In the genomic region with DNA sequence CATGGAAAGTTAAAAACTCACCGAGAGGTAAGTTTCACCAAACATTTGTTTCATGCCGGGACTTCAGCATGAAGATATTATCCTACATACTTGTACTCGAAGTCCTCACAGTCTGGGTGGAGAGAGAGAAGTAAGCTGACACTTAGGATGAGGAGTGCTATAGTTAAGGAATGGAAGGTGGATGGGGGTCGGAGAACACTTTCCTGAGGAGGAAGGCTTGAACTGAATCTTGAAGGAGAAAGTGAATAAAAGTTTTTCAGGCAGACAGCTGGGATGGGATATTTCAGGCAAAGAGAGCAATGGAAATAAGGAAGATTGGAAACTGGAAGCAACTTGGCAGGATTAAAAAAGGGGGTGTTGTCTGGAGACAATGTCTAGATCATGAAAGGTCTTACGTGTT, we compare ENCODE assay signal across 23 cellular contexts.
"Had no signal": no experiment of that assay in that cellular context is flagged by ENCODE, and none has a peak within 500 bp of the region (broad histone marks: within the 10 kb centered on the region; RNA-seq: fewer than 3 reads in every experiment).

No MANE protein-coding gene starts in this region.

- H3K4me1 Mint-ChIP-seq: memory B cell, natural killer cell had no signal

- H3K4me3 ChIP-seq: dorsolateral prefrontal cortex, heart right ventricle, left lung, lower lobe of right lung, psoas muscle, right lobe of liver, testis, tibial nerve, upper lobe of right lung, vagina had no signal

- H3K27me3 ChIP-seq: dorsolateral prefrontal cortex, heart right ventricle, left lung, right lobe of liver, testis, tibial nerve, upper lobe of right lung, vagina had no signal

- H3K4me1 ChIP-seq: left lung, right lobe of liver, testis, tibial nerve, upper lobe of right lung had no signal

- H3K9me3 ChIP-seq: heart right ventricle, left lung, lower lobe of right lung, psoas muscle, right lobe of liver, testis, tibial nerve, upper lobe of right lung, vagina had no signal

- H3K27ac Mint-ChIP-seq: memory B cell; mesothelial cell of epicardium; stimulated activated effector memory CD8-positive, alpha-beta T cell treated with anti-CD3 and anti-CD28 coated beads, Interleukin-12 subunit alpha, Interleukin-12 subunit beta, amount 100 ng/mL, for 72 hours had no signal

- ATAC-seq: left lung; lower lobe of right lung; natural killer cell; stimulated activated effector memory CD8-positive, alpha-beta T cell treated with anti-CD3 and anti-CD28 coated beads, Interleukin-12 subunit alpha, Interleukin-12 subunit beta, amount 100 ng/mL, for 72 hours; stimulated activated naive CD8-positive, alpha-beta T cell treated with anti-CD3 and anti-CD28 coated beads, Interleukin-15, Interleukin-2, amounts not matched to agents 100 U/mL and 50 U/mL, for 24 hours; upper lobe of right lung had no signal

- H3K4me3 Mint-ChIP-seq: memory B cell; mesothelial cell of epicardium; natural killer cell; stimulated activated effector memory CD8-positive, alpha-beta T cell treated with anti-CD3 and anti-CD28 coated beads, Interleukin-12 subunit alpha, Interleukin-12 subunit beta, amount 100 ng/mL, for 72 hours had no signal

- H3K27me3 Mint-ChIP-seq: memory B cell had no signal

- H3K36me3 ChIP-seq: right lobe of liver had no signal

- H3K36me3 Mint-ChIP-seq: memory B cell, mesothelial cell of epicardium had no signal

- H3K9me3 Mint-ChIP-seq: memory B cell; mesothelial cell of epicardium; natural killer cell; stimulated activated effector memory CD8-positive, alpha-beta T cell treated with anti-CD3 and anti-CD28 coated beads, Interleukin-12 subunit alpha, Interleukin-12 subunit beta, amount 100 ng/mL, for 72 hours had no signal

- DNase-seq: cortex of kidney; dorsolateral prefrontal cortex; effector CD8-positive, alpha-beta T cell; foreskin melanocyte; heart right ventricle; hypothalamus; islet precursor cell; left lung; lower lobe of right lung; natural killer cell; psoas muscle; retina; right lobe of liver; stimulated activated CD4-positive, alpha-beta T cell treated with anti-CD3 and anti-CD28 coated beads, Interleukin-4, amount 100 ng/mL, for 1 hour; stimulated activated CD8-positive, alpha-beta memory T cell treated with anti-CD3 and anti-CD28 coated beads, Interleukin-4, amount 100 ng/mL, for 48 hours; stimulated activated naive CD8-positive, alpha-beta T cell treated with anti-CD3 and anti-CD28 coated beads, Interleukin-15, Interleukin-2, amounts not matched to agents 100 U/mL and 50 U/mL, for 24 hours; testis; upper lobe of right lung had no signal

- H3K27ac ChIP-seq: dorsolateral prefrontal cortex, left lung, lower lobe of right lung, psoas muscle, right lobe of liver, testis, tibial nerve, upper lobe of right lung, vagina had no signal
